ENCODE assay signal across 18 cellular contexts in the genomic region with DNA sequence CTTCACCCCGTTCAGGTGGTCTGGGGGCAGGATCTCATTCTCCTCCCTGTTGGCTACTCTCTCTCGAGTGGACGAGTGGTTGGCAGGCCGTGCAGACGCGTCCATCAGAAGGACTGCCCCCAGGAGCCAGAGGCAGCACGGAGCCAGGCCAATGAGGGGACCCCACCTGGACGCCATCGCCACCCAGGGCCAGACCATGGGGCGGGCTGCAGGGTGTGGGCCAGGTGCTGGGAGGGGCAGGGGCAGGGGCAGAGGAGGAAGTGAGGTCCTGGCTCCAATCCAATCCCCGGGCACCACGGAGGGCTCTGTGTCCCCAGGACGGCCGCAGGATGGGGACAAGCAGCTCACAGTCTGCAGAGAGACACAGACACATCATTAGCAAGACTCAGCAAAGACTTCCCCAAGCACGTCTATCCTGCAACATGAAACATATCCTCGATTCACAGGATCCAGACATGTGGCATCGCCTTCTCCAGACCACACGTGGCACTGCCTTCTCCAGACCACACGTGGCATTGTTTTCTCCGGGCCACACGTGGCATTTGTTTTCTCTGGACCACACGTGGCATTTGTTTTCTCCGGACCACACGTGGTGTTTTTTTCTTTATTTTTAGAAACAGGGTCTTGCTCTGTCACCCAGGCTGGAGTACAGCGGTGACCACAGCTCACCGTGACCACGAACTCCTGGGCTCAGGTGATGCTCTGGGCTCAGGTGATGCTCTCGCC. TPM values are rescaled to one million over a fixed set of nuclear protein-coding genes. Genes with fewer than 3 reads are reported as not detected.
"Had no signal": no experiment of that assay in that cellular context is flagged by ENCODE, and none has a peak within 500 bp of the region (broad histone marks: within the 10 kb centered on the region; RNA-seq: fewer than 3 reads in every experiment).

No MANE protein-coding gene starts in this region.

- DNase-seq: activated B cell treated with CpG ODN at 0.5 μM for 24 hours; activated CD4-positive, alpha-beta T cell treated with anti-CD3 and anti-CD28 coated beads for 48 hours; activated CD8-positive, alpha-beta memory T cell treated with anti-CD3 and anti-CD28 coated beads, Interleukin-2, amount 50 U/mL, for 48 hours; activated CD8-positive, alpha-beta T cell treated with anti-CD3 and anti-CD28 coated beads, Interleukin-2, amount 10 ng/mL, durations not matched to agents 7 days and 5 days; activated naive CD4-positive, alpha-beta T cell treated with anti-CD3 and anti-CD28 coated beads, Interleukin-2, amount 10 ng/mL, durations not matched to agents 7 days and 5 days; endodermal cell; gastrocnemius medialis; heart left ventricle; immature natural killer cell; nucleus accumbens; stimulated activated CD4-positive, alpha-beta T cell treated with anti-CD3 and anti-CD28 coated beads, Interleukin-2, amount 100 ng/mL, for 48 hours; thyroid gland had no signal

- ATAC-seq: activated CD8-positive, alpha-beta T cell treated with anti-CD3 and anti-CD28 coated beads, Interleukin-2, amount 10 ng/mL, durations not matched to agents 7 days and 5 days; gastrocnemius medialis; heart left ventricle; natural killer cell treated with Interleukin-12 subunit alpha and Interleukin-12 subunit beta and Interleukin-15 and Interleukin-18, amount 100 ng/mL, for 72 hours; stimulated activated memory B cell treated with anti-CD40 and anti-IgM and Interleukin-4, amounts not matched to agents 10 μg/mL and 1 μg/mL and 100 μg/mL, for 72 hours had no signal

- H3K4me3 Mint-ChIP-seq: endodermal cell had no signal

- H3K4me3 ChIP-seq: thyroid gland had no signal

- H3K27me3 ChIP-seq: ascending aorta, gastrocnemius medialis, heart left ventricle, thyroid gland had no signal

- FAIRE-seq: TTC549, urothelium cell line had no signal

- H3K9me3 ChIP-seq: ascending aorta, gastrocnemius medialis, heart left ventricle, thyroid gland had no signal

- H3K27ac ChIP-seq: ascending aorta, gastrocnemius medialis, heart left ventricle, thyroid gland had no signal

- H3K27me3 Mint-ChIP-seq: activated B cell treated with CpG ODN at 0.5 μM for 24 hours; activated naive CD4-positive, alpha-beta T cell treated with anti-CD3 and anti-CD28 coated beads, Interleukin-2, amount 10 ng/mL, durations not matched to agents 7 days and 5 days; natural killer cell treated with Interleukin-12 subunit alpha and Interleukin-12 subunit beta and Interleukin-15 and Interleukin-18, amount 100 ng/mL, for 72 hours; stimulated activated memory B cell treated with anti-CD40 and anti-IgM and Interleukin-4, amounts not matched to agents 10 μg/mL and 1 μg/mL and 100 μg/mL, for 72 hours had no signal

- H3K27ac Mint-ChIP-seq: activated naive CD4-positive, alpha-beta T cell treated with anti-CD3 and anti-CD28 coated beads, Interleukin-2, amount 10 ng/mL, durations not matched to agents 7 days and 5 days; stimulated activated memory B cell treated with anti-CD40 and anti-IgM and Interleukin-4, amounts not matched to agents 10 μg/mL and 1 μg/mL and 100 μg/mL, for 72 hours had no signal

RNA-seq across cellular contexts. Expression of a gene that starts 14.8 kb away (rescaled TPM):
- total RNA-seq: chondrocyte had no signal

RNA-seq across cellular contexts. Expression of a gene that starts 17.8 kb away (rescaled TPM):
- total RNA-seq: ascending aorta had no signal
- polyA plus RNA-seq: immature natural killer cell had no signal

RNA-seq across cellular contexts. Expression of a gene that starts 22.4 kb away (rescaled TPM):
- total RNA-seq: ascending aorta, chondrocyte, gastrocnemius medialis had no signal
